16 cellular contexts compared by ENCODE assay signal in the genomic region with DNA sequence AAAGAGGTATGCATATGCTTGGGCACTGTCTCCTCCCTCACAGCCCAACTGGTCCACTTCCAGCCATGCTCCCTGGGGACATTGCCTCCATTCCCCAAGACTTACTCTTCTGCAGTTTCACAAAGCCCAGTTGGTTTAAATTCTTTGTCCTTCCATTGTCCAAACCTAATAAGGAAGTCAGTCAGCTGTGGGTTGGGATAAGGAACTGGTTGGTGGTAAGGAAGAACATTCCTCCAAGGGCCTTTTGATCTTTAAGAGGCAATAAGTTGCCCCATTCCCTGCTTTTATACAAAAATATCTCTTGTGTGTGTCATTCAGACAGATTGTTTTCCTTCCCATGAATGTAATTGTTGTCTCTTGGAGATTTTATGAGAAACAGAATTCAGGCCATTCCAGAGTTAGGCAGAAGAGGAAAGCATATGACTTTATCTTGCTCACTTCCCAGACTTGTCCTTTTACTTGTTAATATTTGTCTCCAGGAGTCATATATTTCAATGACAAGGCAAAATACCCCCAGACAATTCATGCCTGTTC.
DNase-seq lines count a peak whose midpoint lies in the region; ATAC-seq, FAIRE-seq and TF ChIP-seq lines count a peak whose summit lies in the region.
"Had no signal": no experiment of that assay in that cellular context is flagged by ENCODE, and none has a peak within 500 bp of the region (broad histone marks: within the 10 kb centered on the region; RNA-seq: fewer than 3 reads in every experiment).

No MANE protein-coding gene starts in this region.

- no peak overlapping the region for H3K4me3 Mint-ChIP-seq in MCF 10A (ENCODE audit: unreplicated experiment)
- H3K4me3 Mint-ChIP-seq in naive thymus-derived CD8-positive, alpha-beta T cell = no peak overlapping the region
- H3K4me3 Mint-ChIP-seq: activated CD8-positive, alpha-beta T cell treated with anti-CD3 and anti-CD28 coated beads, Interleukin-2, amount 10 ng/mL, durations not matched to agents 7 days and 5 days; T-cell had no signal

- H3K4me1 ChIP-seq in breast epithelium = no peaks in the 10 kb centered on the region
- H3K4me1 ChIP-seq in keratinocyte (ENCODE audit: control insufficient read depth, extremely low read depth, insufficient read depth, low read length) = no peaks in the 10 kb centered on the region
- no peaks in the 10 kb centered on the region for H3K4me1 ChIP-seq in psoas muscle
- H3K4me1 ChIP-seq: prostate gland, thyroid gland had no signal

- no peaks in the 10 kb centered on the region for H3K36me3 Mint-ChIP-seq in MCF 10A (ENCODE audit: insufficient read depth, unreplicated experiment)
- peaks cover 0 to 19% (median 0%) of the 10 kb centered on the region in 3 donors for H3K36me3 Mint-ChIP-seq in naive thymus-derived CD8-positive, alpha-beta T cell
- H3K36me3 Mint-ChIP-seq: T-cell had no signal

- H3K27ac Mint-ChIP-seq in MCF 10A (ENCODE audit: low read depth, unreplicated experiment) = peak overlapping the region; percentile 60
- no peak overlapping the region for H3K27ac Mint-ChIP-seq in naive thymus-derived CD8-positive, alpha-beta T cell
- H3K27ac Mint-ChIP-seq: activated CD8-positive, alpha-beta T cell treated with anti-CD3 and anti-CD28 coated beads, Interleukin-2, amount 10 ng/mL, durations not matched to agents 7 days and 5 days; T-cell had no signal

- FAIRE-seq in keratinocyte (lab: Jason Lieb, UNC) = peak; percentile 49

- DNase-seq in MCF 10A (ENCODE audit: unreplicated experiment) (peak; percentile 24), breast epithelium (ENCODE audit: low spot score in 2 of 2) (no peak), astrocyte of the hippocampus (ENCODE audit: low read depth, low spot score) (peak; percentile 94), keratinocyte (ENCODE audit: low read depth, low spot score) (no peak), KG1 (lab: John Stamatoyannopoulos, UW) (no peak), psoas muscle (no peak), pons (ENCODE audit: low spot score) (no peak)
- DNase-seq in naive thymus-derived CD8-positive, alpha-beta T cell = no peak
- DNase-seq: 8988T; activated CD8-positive, alpha-beta T cell treated with anti-CD3 and anti-CD28 coated beads, Interleukin-2, amount 10 ng/mL, durations not matched to agents 7 days and 5 days; NCI-H1048; NCI-H748 treated with DMSO at 0.1 percent for 48 hours; T-cell; thyroid gland had no signal

- no peak overlapping the region for H3K9ac ChIP-seq in keratinocyte (ENCODE audit: control insufficient read depth, extremely low read depth, insufficient read depth, low read length)

- no peaks in the 10 kb centered on the region for H4K20me1 ChIP-seq in keratinocyte (ENCODE audit: control insufficient read depth, extremely low read depth, insufficient read depth, low read length)

- no peak overlapping the region for H2AFZ ChIP-seq in keratinocyte (ENCODE audit: control insufficient read depth, low read length)

- H3K4me3 ChIP-seq in breast epithelium = no peak overlapping the region
- H3K4me3 ChIP-seq in keratinocyte (ENCODE audit: control insufficient read depth in 2 of 3, extremely low read depth in 1 of 3, insufficient read depth in 2 of 3, low read depth in 1 of 3, low read length in 3 of 3) = no peak overlapping the region
- H3K4me3 ChIP-seq in psoas muscle = no peak overlapping the region
- H3K4me3 ChIP-seq: prostate gland, thyroid gland had no signal

- H3K36me3 ChIP-seq in breast epithelium (no peaks in the 10 kb centered on the region), keratinocyte (ENCODE audit: control insufficient read depth in 2 of 2, extremely low read depth in 1 of 2, insufficient read depth in 2 of 2, low read length in 2 of 2) (no peaks in the 10 kb centered on the region), psoas muscle (ENCODE audit: insufficient read depth in 1 of 2, low read depth in 1 of 2) (no peaks in the 10 kb centered on the region)
- H3K36me3 ChIP-seq: prostate gland, thyroid gland had no signal

- H3K27me3 ChIP-seq in breast epithelium (no peaks in the 10 kb centered on the region), keratinocyte (ENCODE audit: control insufficient read depth, extremely low read depth, insufficient read depth, low read length) (no peaks in the 10 kb centered on the region), psoas muscle (ENCODE audit: insufficient read depth in 3 of 3, low read length in 2 of 3) (no peaks in the 10 kb centered on the region)
- H3K27me3 ChIP-seq: thyroid gland had no signal

- POLR2A ChIA-PET in MCF 10A (lab: Yijun Ruan, JAX) = no interaction called here
- POLR2A ChIA-PET in naive thymus-derived CD8-positive, alpha-beta T cell (lab: Charles Lee) = no interaction called here

- H3K4me2 ChIP-seq in keratinocyte (ENCODE audit: control insufficient read depth, extremely low read depth, insufficient read depth, low read depth, low read length) = no peak overlapping the region

- dilution Hi-C loops in keratinocyte (cut with MboI; ENCODE audit: extremely low pct_ligation_motif_present, low sequenced_read_pairs) = no loop called here

- no peak for TF ChIP-seq POLR2A in breast epithelium (IDR thresholded peaks at IDR 0.05)

- ATAC-seq in psoas muscle = no peak
- no peak for ATAC-seq in naive thymus-derived CD8-positive, alpha-beta T cell
- ATAC-seq: activated CD8-positive, alpha-beta T cell treated with anti-CD3 and anti-CD28 coated beads, Interleukin-2, amount 10 ng/mL, durations not matched to agents 7 days and 5 days; HCT116; T-cell had no signal

- H3K9me1 ChIP-seq in keratinocyte (ENCODE audit: control insufficient read depth, extremely low read depth, insufficient read depth, low read length) = no peaks in the 10 kb centered on the region

- intact Hi-C loops in MCF 10A (cut with micrococcal nuclease) (no loop called here), breast epithelium (cut with DNase I; ENCODE audit: low total_unique reads) (no loop called here), psoas muscle (cut with DNase I) (loop anchor here in 1 of 2 donors (2.0 kb wide), 1 partner anchor 50 kb away; no protein-coding TSS in a partner anchor)

- H3K27ac ChIP-seq in breast epithelium (no peak overlapping the region), keratinocyte (ENCODE audit: control insufficient read depth, insufficient read depth, low read length) (no peak overlapping the region), psoas muscle (no peak overlapping the region)
- H3K27ac ChIP-seq: prostate gland, thyroid gland had no signal

- H3K79me2 ChIP-seq in keratinocyte (ENCODE audit: control insufficient read depth, insufficient read depth, low read length) = no peaks in the 10 kb centered on the region

- H3K27me3 Mint-ChIP-seq in MCF 10A (ENCODE audit: insufficient read depth, unreplicated experiment) = no peaks in the 10 kb centered on the region
- peaks cover 0 to 1% (median 0%) of the 10 kb centered on the region in 5 donors for H3K27me3 Mint-ChIP-seq in naive thymus-derived CD8-positive, alpha-beta T cell
- H3K27me3 Mint-ChIP-seq: T-cell had no signal

- peaks cover 18% of the 10 kb centered on the region for H3K9me3 Mint-ChIP-seq in MCF 10A (ENCODE audit: unreplicated experiment)
- peaks cover 5 to 30% (median 18%) of the 10 kb centered on the region in 9 donors for H3K9me3 Mint-ChIP-seq in naive thymus-derived CD8-positive, alpha-beta T cell

- no TSS peak for BruUV-seq in MCF 10A (replicated peaks; lab: Mats Ljungman, UMichigan)

- H3K9me3 ChIP-seq in breast epithelium (peaks cover 4 to 5% of the 10 kb centered on the region in 2 donors), keratinocyte (ENCODE audit: control insufficient read depth, low read depth, low read length) (no peaks in the 10 kb centered on the region), psoas muscle (peaks cover 7% of the 10 kb centered on the region)
- H3K9me3 ChIP-seq: prostate gland, thyroid gland had no signal

- no peaks in the 10 kb centered on the region for H3K4me1 Mint-ChIP-seq in MCF 10A (ENCODE audit: insufficient read depth, unreplicated experiment)
- H3K4me1 Mint-ChIP-seq in naive thymus-derived CD8-positive, alpha-beta T cell = peaks cover 0 to 24% (median 0%) of the 10 kb centered on the region in 4 donors
- H3K4me1 Mint-ChIP-seq: T-cell had no signal

- TF ChIP-seq CTCF in MCF 10A (IDR thresholded peaks at IDR 0.05; ENCODE audit: unreplicated experiment) (no peak), breast epithelium (IDR thresholded peaks at IDR 0.05) (no peak), keratinocyte (optimal IDR thresholded peaks at IDR 0.05 in 1 of 3, IDR thresholded peaks at IDR 0.05 in 1 of 3, conservative IDR thresholded peaks at IDR 0.05 in 1 of 3; ENCODE audit: extremely low read depth in 1 of 3, insufficient read depth in 2 of 3, low read length in 3 of 3) (no peak), psoas muscle (IDR thresholded peaks at IDR 0.05) (no peak)

- CTCF ChIA-PET in MCF 10A (lab: Yijun Ruan, JAX) = no interaction called here

Comparison
In these comparisons a context has a peak if more than half of its experiments do, and no peak if none do; other contexts are left out.
1. DNase-seq: peak in MCF 10A (single experiment) and astrocyte of the hippocampus (single experiment); none in breast epithelium (0 of 2), keratinocyte (single experiment), KG1 (single experiment), psoas muscle (0 of 2), naive thymus-derived CD8-positive, alpha-beta T cell (0 of 10) and pons (single experiment).